20 cellular contexts compared by ENCODE assay signal in genomic region chr4:3855646-3856045, GRCh38.
DNase-seq lines count a peak whose midpoint lies in the region; ATAC-seq, FAIRE-seq and TF ChIP-seq lines count a peak whose summit lies in the region.
"Had no signal": no experiment of that assay in that cellular context is flagged by ENCODE, and none has a peak within 500 bp of the region (broad histone marks: within the 10 kb centered on the region; RNA-seq: fewer than 3 reads in every experiment).

No MANE protein-coding gene starts in this region.

- H3K27ac ChIP-seq in H1 (ENCODE audit: low read depth, low read length) (no peak overlapping the region), HepG2 (ENCODE audit: extremely low read length, insufficient read depth, low read length) (no peak overlapping the region), osteoblast (ENCODE audit: low read depth, low read length) (no peak overlapping the region)
- H3K27ac ChIP-seq: 22Rv1; A549; BLaER1 treated with 17β-estradiol and CSF1 and Interleukin-3, amounts not matched to agents 10 nM and 100 nM; C4-2B had no signal

- H3K36me3 ChIP-seq in H1 (ENCODE audit: control insufficient read depth in 2 of 4, insufficient read depth in 4 of 4, low read length in 3 of 4) (no peaks in the 10 kb centered on the region), HepG2 (replicated peaks in 1 of 2; ENCODE audit: control insufficient read depth in 1 of 2, insufficient read depth in 2 of 2, low read length in 2 of 2) (no peaks in the 10 kb centered on the region), osteoblast (ENCODE audit: insufficient read depth, low read length) (no peaks in the 10 kb centered on the region)
- H3K36me3 ChIP-seq: BLaER1 treated with 17β-estradiol and CSF1 and Interleukin-3, amounts not matched to agents 10 nM and 100 nM had no signal

- peak overlapping the region; percentile 60; the same call in 1 of the 2 replicates for H2BK12ac ChIP-seq in H1 (ENCODE audit: low read depth, low read length)

- H3K14ac ChIP-seq in H1 (ENCODE audit: insufficient read length), result no peak overlapping the region

- no peaks in the 10 kb centered on the region for H3K79me1 ChIP-seq in H1 (ENCODE audit: low read depth, low read length)

- no peaks in the 10 kb centered on the region for H3K79me2 ChIP-seq in H1 (ENCODE audit: control insufficient read depth in 1 of 2, insufficient read depth in 2 of 2, low read length in 2 of 2)
- no peaks in the 10 kb centered on the region for H3K79me2 ChIP-seq in HepG2 (ENCODE audit: insufficient read depth, low read length)
- H3K79me2 ChIP-seq in osteoblast (ENCODE audit: insufficient read depth, low read length), result no peaks in the 10 kb centered on the region

- ATAC-seq in HepG2 (no peak), GM21367 (IDR thresholded peaks at IDR 0.05; ENCODE audit: unreplicated experiment) (no peak), GM18907 (IDR thresholded peaks at IDR 0.05; ENCODE audit: unreplicated experiment) (no peak), HG02852 (IDR thresholded peaks at IDR 0.05; ENCODE audit: unreplicated experiment) (no peak)
- ATAC-seq: A549; CD8-positive, alpha-beta T cell had no signal

- H3K18ac ChIP-seq in H1 (ENCODE audit: extremely low read depth, low read length), result no peak overlapping the region

- H3K27me3 ChIP-seq in H1 (replicated peaks in 1 of 4; ENCODE audit: control insufficient read depth in 3 of 4, extremely low read depth in 1 of 4, insufficient read depth in 3 of 4, low read length in 3 of 4) (no peaks in the 10 kb centered on the region; a peak in 1 of 7 replicates), HepG2 (ENCODE audit: control insufficient read depth in 1 of 2, insufficient read depth in 2 of 2, low read length in 2 of 2) (peaks cover 7 to 66% of the 10 kb centered on the region in 2 experiments; a peak in 4 of 5 replicates), osteoblast (ENCODE audit: insufficient read depth, low read length) (peaks cover 32% of the 10 kb centered on the region)
- H3K27me3 ChIP-seq: BLaER1 treated with 17β-estradiol and CSF1 and Interleukin-3, amounts not matched to agents 10 nM and 100 nM had no signal

- no peak overlapping the region for H3K56ac ChIP-seq in H1 (replicated peaks; ENCODE audit: insufficient read length, low read depth, low read length)

- BruUV-seq in HepG2 (replicated peaks; lab: Mats Ljungman, UMichigan), result no TSS peak

- H3K4me3 ChIP-seq in H1 (ENCODE audit: extremely low read depth in 1 of 4, insufficient read depth in 2 of 4, low read depth in 3 of 4, low read length in 4 of 4) (no peak overlapping the region), HepG2 (replicated peaks in 1 of 3; ENCODE audit: insufficient read depth in 1 of 3, low read depth in 2 of 3, low read length in 3 of 3) (no peak overlapping the region), osteoblast (ENCODE audit: insufficient read depth, low read length) (no peak overlapping the region)
- H3K4me3 ChIP-seq: A549; BLaER1 treated with 17β-estradiol and CSF1 and Interleukin-3, amounts not matched to agents 10 nM and 100 nM had no signal

- H4K8ac ChIP-seq in H1 (ENCODE audit: extremely low read depth, insufficient read depth, low read length), result no peak overlapping the region; the same call in 1 of the 2 replicates

- no peak overlapping the region for H2BK15ac ChIP-seq in H1 (ENCODE audit: low read length)

- DNase-seq in H1 (ENCODE audit: low read depth in 1 of 2, low spot score in 2 of 2) (no peak), HepG2 (ENCODE audit: low spot score) (no peak), osteoblast (ENCODE audit: insufficient read length, low spot score, missing footprints) (peak; percentile 69)
- DNase-seq: AML-193; Caco-2; Calu3; CD4-positive, alpha-beta T cell; DMS79 treated with DMSO at 0.1 percent for 48 hours; GF-D8 had no signal

- H3K23ac ChIP-seq in H1 (ENCODE audit: insufficient read length), result no peak overlapping the region

- no peak overlapping the region for H4K5ac ChIP-seq in H1 (ENCODE audit: insufficient read length, low read depth, low read length)

- H3K9ac ChIP-seq in H1 (replicated peaks in 1 of 4; ENCODE audit: extremely low read depth in 1 of 4, low read depth in 3 of 4, low read length in 3 of 4) (no peak overlapping the region), HepG2 (ENCODE audit: insufficient read depth, low read depth, low read length) (no peak overlapping the region)
- H3K9ac ChIP-seq: BLaER1 treated with 17β-estradiol and CSF1 and Interleukin-3, amounts not matched to agents 10 nM and 100 nM had no signal

- H2BK120ac ChIP-seq in H1 (replicated peaks; ENCODE audit: low read depth, low read length), result no peak overlapping the region

- H4K91ac ChIP-seq in H1 (replicated peaks; ENCODE audit: insufficient read length, low read length), result no peak overlapping the region

- H2AK5ac ChIP-seq in H1 (ENCODE audit: low read depth, low read length), result no peak overlapping the region

- H3K4me1 ChIP-seq in H1 (replicated peaks in 1 of 4; ENCODE audit: control insufficient read depth in 3 of 4, insufficient read depth in 4 of 4, low read length in 3 of 4) (peaks cover 0 to 18% (median 6%) of the 10 kb centered on the region in 4 experiments; a peak in 6 of 7 replicates), HepG2 (ENCODE audit: insufficient read depth, low read length) (peaks cover 28% of the 10 kb centered on the region), osteoblast (ENCODE audit: insufficient read depth, low read length) (no peaks in the 10 kb centered on the region)
- H3K4me1 ChIP-seq: A549, Caco-2 had no signal

- TF ChIP-seq RAD21 in H1 (IDR thresholded peaks at IDR 0.05 in 1 of 2, conservative IDR thresholded peaks at IDR 0.05 in 1 of 2; ENCODE audit: low read depth in 2 of 2, low read length in 2 of 2) (no peak), HepG2 (CRISPR knock-in tag; IDR thresholded peaks at IDR 0.05) (no peak)

- FAIRE-seq in H1 (lab: Jason Lieb, UNC), result no peak
- FAIRE-seq in HepG2 (lab: Jason Lieb, UNC), result no peak
- FAIRE-seq: A549, D721Med, G401.6, GM12891 had no signal

- POLR2A ChIA-PET in H1 (lab: Charles Lee; ENCODE audit: partially characterized antibody) (interaction anchor here (0.7 kb wide), 1 partner anchor 591 kb away, joined by 3 read pairs; no protein-coding TSS in a partner anchor), HepG2 (lab: Yijun Ruan, JAX) (no interaction called here)

- no peak overlapping the region for H3K4me2 ChIP-seq in H1 (ENCODE audit: insufficient read depth in 1 of 2, low read depth in 2 of 2, low read length in 2 of 2)
- H3K4me2 ChIP-seq in HepG2 (ENCODE audit: low read depth, low read length), result peak overlapping the region; percentile 22; the same call in 1 of the 2 replicates
- H3K4me2 ChIP-seq in osteoblast (ENCODE audit: insufficient read depth, low read length), result no peak overlapping the region
- H3K4me2 ChIP-seq: A549; BLaER1 treated with 17β-estradiol and CSF1 and Interleukin-3, amounts not matched to agents 10 nM and 100 nM had no signal

- H2AFZ ChIP-seq in H1 (ENCODE audit: low read length) (no peak overlapping the region), HepG2 (ENCODE audit: low read length) (no peak overlapping the region), osteoblast (ENCODE audit: low read length) (no peak overlapping the region)

- WGBS in H1 (ENCODE audit: extremely low coverage in 1 of 2, insufficient coverage in 1 of 2, insufficient read length in 1 of 2, insufficient replicate concordance in 2 of 2, low coverage in 1 of 2, low lambda C conversion rate in 2 of 2, missing lambda C conversion rate in 1 of 2), 2 experiments, result 89% methylated on average over 8 of the region's 9 CpGs; no CpG with 5 or more reads in 1 of the 2 experiments
- 8% methylated on average over 8 of the region's 9 CpGs for WGBS in HepG2 (ENCODE audit: low lambda C conversion rate)

- H3K9me3 ChIP-seq in H1 (ENCODE audit: insufficient read depth in 2 of 2, low read depth in 1 of 2, low read length in 1 of 2) (no peaks in the 10 kb centered on the region), HepG2 (ENCODE audit: low read length) (no peaks in the 10 kb centered on the region), osteoblast (ENCODE audit: low read depth, low read length) (no peaks in the 10 kb centered on the region)
- H3K9me3 ChIP-seq: A549, Caco-2 had no signal

- no peaks in the 10 kb centered on the region for H4K20me1 ChIP-seq in H1 (replicated peaks in 1 of 2; ENCODE audit: control insufficient read depth in 1 of 2, insufficient read depth in 2 of 2, low read length in 2 of 2)
- H4K20me1 ChIP-seq in HepG2 (ENCODE audit: insufficient read depth, low read length), result no peaks in the 10 kb centered on the region
- H4K20me1 ChIP-seq in osteoblast (ENCODE audit: insufficient read depth, low read length), result no peaks in the 10 kb centered on the region

- TF ChIP-seq EP300 in H1 (IDR thresholded peaks at IDR 0.05; ENCODE audit: borderline replicate concordance in 1 of 2, low read depth in 2 of 2, low read length in 2 of 2) (no peak), HepG2 (IDR thresholded peaks at IDR 0.05; ENCODE audit: low read depth in 2 of 2, low read length in 2 of 2) (no peak), HepG2 (CRISPR knock-in tag; IDR thresholded peaks at IDR 0.05; ENCODE audit: borderline replicate concordance) (no peak)

- in situ Hi-C loops in HepG2 (cut with HindIII; ENCODE audit: extremely low pct_ligation_motif_present, low pct_unique_long_range_greater_than_20kb), result no loop called here

- CTCF ChIA-PET in H1 (lab: Charles Lee; ENCODE audit: partially characterized antibody), result interaction anchor here (1.1 to 4.4 kb wide), 5 partner anchors 9 to 63 kb away, joined by 3 to 29 read pairs (median 15); no protein-coding TSS in a partner anchor
- CTCF ChIA-PET in HepG2 (lab: Yijun Ruan, JAX; ENCODE audit: low intra/inter-chr PET ratio, low total read pairs), result no interaction called here

- no peaks in the 10 kb centered on the region for H3K23me2 ChIP-seq in H1 (ENCODE audit: low read depth, low read length)

- H2BK20ac ChIP-seq in H1 (ENCODE audit: low read length), result no peak overlapping the region

- no peak overlapping the region for H2BK5ac ChIP-seq in H1 (ENCODE audit: low read depth, low read length)

- H3K4ac ChIP-seq in H1 (replicated peaks; ENCODE audit: insufficient read length, low read depth, low read length), result no peak overlapping the region

- TF ChIP-seq POLR2A in H1 (IDR thresholded peaks at IDR 0.05; ENCODE audit: control extremely low read depth in 1 of 2, low read depth in 2 of 2, low read length in 2 of 2), result no peak
- no peak for TF ChIP-seq POLR2A in HepG2 (IDR thresholded peaks at IDR 0.05; ENCODE audit: insufficient read depth in 1 of 2, low read depth in 2 of 2, low read length in 2 of 2)

- TF ChIP-seq CTCF in H1 (IDR thresholded peaks at IDR 0.05; ENCODE audit: control extremely low read depth in 1 of 3, insufficient read depth in 1 of 3, low read depth in 1 of 3, low read length in 3 of 3) (no peak), HepG2 (CRISPR knock-in tag; IDR thresholded peaks at IDR 0.05) (no peak), osteoblast (IDR thresholded peaks at IDR 0.05; ENCODE audit: extremely low read depth, low read depth, low read length) (no peak)

- intact Hi-C loops in HepG2 (cut with micrococcal nuclease; ENCODE audit: unreplicated experiment), result no loop called here

TF ChIP-seq in H1, 55 proteins besides CTCF, POLR2A, EP300 and RAD21 (continues in another document):
- TF ChIP-seq SAP30 (IDR thresholded peaks at IDR 0.05; ENCODE audit: insufficient read depth, insufficient replicate concordance, low read length), result no peak

TF ChIP-seq in HepG2, 621 proteins besides CTCF, POLR2A, EP300 and RAD21 (continues in another document):
- TF ChIP-seq HNRNPL (IDR thresholded peaks at IDR 0.05; ENCODE audit: low read depth, low read length), result 0 out of 2 replicates have a peak, but pooled peaks have one; percentile 35
